Comparison of ENCODE assay signal across 22 cellular contexts in genomic region chr15:35702946-35703495, GRCh38.
DNase-seq lines count a peak whose midpoint lies in the region; ATAC-seq, FAIRE-seq and TF ChIP-seq lines count a peak whose summit lies in the region.
"Had no signal": no experiment of that assay in that cellular context is flagged by ENCODE, and none has a peak within 500 bp of the region (broad histone marks: within the 10 kb centered on the region; RNA-seq: fewer than 3 reads in every experiment).

No MANE protein-coding gene starts in this region.

- H3K4me3 ChIP-seq in mammary epithelial cell (replicated peaks in 1 of 3; ENCODE audit: insufficient read depth in 1 of 3, low read depth in 2 of 3, low read length in 3 of 3) (no peak overlapping the region), breast epithelium (no peak overlapping the region), endothelial cell of umbilical vein (replicated peaks in 1 of 3; ENCODE audit: insufficient read depth in 1 of 3, low read depth in 1 of 3, low read length in 3 of 3) (no peak overlapping the region), neuronal stem cell (ENCODE audit: low read length in 2 of 2) (no peak overlapping the region), vagina (no peak overlapping the region)
- H3K4me3 ChIP-seq: BLaER1, GM12878 had no signal

- ATAC-seq in stimulated activated naive B cell treated with anti-CD40 and anti-IgM and Interleukin-4, amounts not matched to agents 10 μg/mL and 1 μg/mL and 100 μg/mL, for 72 hours (replicated peaks), result no peak
- ATAC-seq: GM12878, PC-3, SK-N-SH treated with all-trans-retinoic acid at 6 μM for 48 hours had no signal

- no peaks in the 10 kb centered on the region for H3K9me3 Mint-ChIP-seq in stimulated activated naive B cell treated with anti-CD40 and anti-IgM and Interleukin-4, amounts not matched to agents 10 μg/mL and 1 μg/mL and 100 μg/mL, for 72 hours
- H3K9me3 Mint-ChIP-seq: CD4-positive, alpha-beta memory T cell had no signal

- TF ChIP-seq POLR2A in breast epithelium (IDR thresholded peaks at IDR 0.05), result no peak
- no peak for TF ChIP-seq POLR2A in endothelial cell of umbilical vein (IDR thresholded peaks at IDR 0.05; ENCODE audit: low read depth, low read length)
- TF ChIP-seq POLR2A in vagina (IDR thresholded peaks at IDR 0.05), result no peak

- H3K4me2 ChIP-seq in mammary epithelial cell (ENCODE audit: insufficient read depth, low read depth, low read length) (peak overlapping the region; percentile 20), endothelial cell of umbilical vein (ENCODE audit: insufficient read depth, low read length) (peak overlapping the region; percentile 34), neuronal stem cell (ENCODE audit: insufficient read depth, low read length, poor library complexity, severe bottlenecking) (no peak overlapping the region)
- H3K4me2 ChIP-seq: BLaER1 had no signal

- WGBS in mammary epithelial cell (ENCODE audit: low coverage, missing lambda C conversion rate), result 0% methylated on average over 3 of the region's 3 CpGs
- WGBS in neuronal stem cell (ENCODE audit: extremely low coverage in 2 of 2, insufficient read length in 2 of 2, insufficient replicate concordance in 1 of 2), 2 donors, result no CpG with 5 or more reads among the region's 3 CpGs

- H3K14ac ChIP-seq in neuronal stem cell (ENCODE audit: low read length), result no peak overlapping the region

- BruUV-seq in mammary epithelial cell (replicated peaks; lab: Mats Ljungman, UMichigan) (no TSS peak), endothelial cell of umbilical vein (replicated peaks; lab: Mats Ljungman, UMichigan) (no TSS peak)

- H3K4me1 Mint-ChIP-seq in stimulated activated naive B cell treated with anti-CD40 and anti-IgM and Interleukin-4, amounts not matched to agents 10 μg/mL and 1 μg/mL and 100 μg/mL, for 72 hours, result no peaks in the 10 kb centered on the region
- H3K4me1 Mint-ChIP-seq: CD4-positive, alpha-beta memory T cell had no signal

- H3K27ac ChIP-seq in mammary epithelial cell (ENCODE audit: insufficient read depth, low read depth, low read length), result no peak overlapping the region
- peak overlapping the region in 1 of 2 donors; percentile 13 for H3K27ac ChIP-seq in breast epithelium
- no peak overlapping the region for H3K27ac ChIP-seq in endothelial cell of umbilical vein (ENCODE audit: insufficient read depth, low read depth, low read length)
- H3K27ac ChIP-seq in neuronal stem cell (replicated peaks; ENCODE audit: low read length), result no peak overlapping the region
- no peak overlapping the region for H3K27ac ChIP-seq in vagina
- H3K27ac ChIP-seq: BLaER1 had no signal

- POLR2A ChIA-PET in endothelial cell of umbilical vein (lab: Charles Lee), result no interaction called here

- H3K27ac Mint-ChIP-seq in stimulated activated naive B cell treated with anti-CD40 and anti-IgM and Interleukin-4, amounts not matched to agents 10 μg/mL and 1 μg/mL and 100 μg/mL, for 72 hours, result no peak overlapping the region
- H3K27ac Mint-ChIP-seq: CD4-positive, alpha-beta memory T cell had no signal

- H3K27me3 ChIP-seq in mammary epithelial cell (ENCODE audit: insufficient read depth, low read length), result no peaks in the 10 kb centered on the region
- H3K27me3 ChIP-seq in breast epithelium, result no peaks in the 10 kb centered on the region
- no peaks in the 10 kb centered on the region for H3K27me3 ChIP-seq in endothelial cell of umbilical vein (ENCODE audit: control insufficient read depth in 2 of 2, insufficient read depth in 2 of 2, low read length in 2 of 2)
- H3K27me3 ChIP-seq in neuronal stem cell (ENCODE audit: control insufficient read depth in 3 of 3, insufficient read depth in 3 of 3, low read depth in 1 of 3, low read length in 3 of 3), result no peaks in the 10 kb centered on the region
- no peaks in the 10 kb centered on the region for H3K27me3 ChIP-seq in vagina
- H3K27me3 ChIP-seq: BLaER1 had no signal

- no peak overlapping the region for H2BK5ac ChIP-seq in neuronal stem cell (ENCODE audit: low read length)

- H3K9me3 ChIP-seq in mammary epithelial cell (replicated peaks; ENCODE audit: insufficient read depth, low read length) (no peaks in the 10 kb centered on the region), breast epithelium (no peaks in the 10 kb centered on the region), endothelial cell of umbilical vein (replicated peaks; ENCODE audit: control insufficient read depth, insufficient read depth, low read length) (no peaks in the 10 kb centered on the region), neuronal stem cell (replicated peaks in 1 of 2; ENCODE audit: control insufficient read depth in 2 of 2, insufficient read depth in 1 of 2, low read depth in 1 of 2, low read length in 2 of 2) (no peaks in the 10 kb centered on the region), vagina (no peaks in the 10 kb centered on the region)
- H3K9me3 ChIP-seq: BLaER1 had no signal

- no peaks in the 10 kb centered on the region for H3K9me1 ChIP-seq in endothelial cell of umbilical vein (replicated peaks; ENCODE audit: control insufficient read depth, extremely low read depth, insufficient read depth, low read length)

- no peak overlapping the region for H2BK12ac ChIP-seq in neuronal stem cell (ENCODE audit: low read length)

- H4K8ac ChIP-seq in neuronal stem cell (ENCODE audit: low read depth, low read length), result no peak overlapping the region

- peaks cover 17% of the 10 kb centered on the region for H3K4me1 ChIP-seq in mammary epithelial cell (ENCODE audit: insufficient read depth, low read length)
- H3K4me1 ChIP-seq in breast epithelium, result no peaks in the 10 kb centered on the region
- H3K4me1 ChIP-seq in endothelial cell of umbilical vein (ENCODE audit: control insufficient read depth, extremely low read depth, insufficient read depth, low read length), result peaks cover 39% of the 10 kb centered on the region
- peaks cover 7 to 34% of the 10 kb centered on the region in 2 donors for H3K4me1 ChIP-seq in neuronal stem cell (ENCODE audit: control insufficient read depth in 2 of 2, insufficient read depth in 1 of 2, low read depth in 1 of 2, low read length in 2 of 2)
- peaks cover 8% of the 10 kb centered on the region for H3K4me1 ChIP-seq in vagina
- H3K4me1 ChIP-seq: BLaER1 had no signal

- peak overlapping the region; percentile 60 for H2AFZ ChIP-seq in mammary epithelial cell (ENCODE audit: low read depth, low read length)
- peak overlapping the region; percentile 86 for H2AFZ ChIP-seq in endothelial cell of umbilical vein (ENCODE audit: low read depth, low read length)
- H2AFZ ChIP-seq in neuronal stem cell (ENCODE audit: low read length), result peak overlapping the region; percentile 62

- CTCF ChIA-PET in mammary epithelial cell (lab: Charles Lee; ENCODE audit: low non-redundant PET) (no interaction called here), endothelial cell of umbilical vein (lab: Charles Lee) (no interaction called here)

- no peak overlapping the region for H2AK5ac ChIP-seq in neuronal stem cell (ENCODE audit: low read depth, low read length)

- H3K9ac ChIP-seq in mammary epithelial cell (ENCODE audit: insufficient read depth, low read length) (no peak overlapping the region), endothelial cell of umbilical vein (replicated peaks; ENCODE audit: extremely low read depth, insufficient read depth, low read length) (no peak overlapping the region), neuronal stem cell (ENCODE audit: low read depth, low read length, poor library complexity) (no peak overlapping the region)
- H3K9ac ChIP-seq: BLaER1 had no signal

- TF ChIP-seq CTCF in mammary epithelial cell (conservative IDR thresholded peaks at IDR 0.05 in 1 of 2, IDR thresholded peaks at IDR 0.05 in 1 of 2; ENCODE audit: extremely low read depth in 1 of 2, insufficient read depth in 1 of 2, low read depth in 1 of 2, low read length in 2 of 2) (no peak), breast epithelium (IDR thresholded peaks at IDR 0.05) (no peak), endothelial cell of umbilical vein (IDR thresholded peaks at IDR 0.05; ENCODE audit: extremely low read depth in 1 of 2, insufficient read depth in 1 of 2, low read depth in 1 of 2, low read length in 2 of 2) (no peak), vagina (IDR thresholded peaks at IDR 0.05) (no peak)

- no peaks in the 10 kb centered on the region for H3K79me1 ChIP-seq in neuronal stem cell (ENCODE audit: low read depth, low read length)

- H4K91ac ChIP-seq in neuronal stem cell (ENCODE audit: low read depth, low read length, poor library complexity), result no peak overlapping the region

- in situ Hi-C loops in mammary epithelial cell (cut with MboI; ENCODE audit: low sequenced_read_pairs in 2 of 2), result no loop called here

- intact Hi-C loops in mammary epithelial cell (cut with micrococcal nuclease), result no loop called here
- intact Hi-C loops in breast epithelium (cut with DNase I; ENCODE audit: low total_unique reads), result no loop called here
- intact Hi-C loops in endothelial cell of umbilical vein (cut with micrococcal nuclease), result no loop called here
- intact Hi-C loops in vagina (cut with DNase I), result no loop called here

- H2BK15ac ChIP-seq in neuronal stem cell (ENCODE audit: low read length), result no peak overlapping the region

- no peaks in the 10 kb centered on the region for H3K27me3 Mint-ChIP-seq in stimulated activated naive B cell treated with anti-CD40 and anti-IgM and Interleukin-4, amounts not matched to agents 10 μg/mL and 1 μg/mL and 100 μg/mL, for 72 hours
- H3K27me3 Mint-ChIP-seq: CD4-positive, alpha-beta memory T cell had no signal

- H2BK120ac ChIP-seq in neuronal stem cell (ENCODE audit: low read depth, low read length), result no peak overlapping the region

- no peaks in the 10 kb centered on the region for H4K20me1 ChIP-seq in mammary epithelial cell (ENCODE audit: insufficient read depth, low read length)
- H4K20me1 ChIP-seq in endothelial cell of umbilical vein (replicated peaks; ENCODE audit: control insufficient read depth, extremely low read depth, insufficient read depth, low read length), result no peaks in the 10 kb centered on the region
- H4K20me1 ChIP-seq: BLaER1 had no signal

- H3K4ac ChIP-seq in neuronal stem cell (ENCODE audit: low read length), result no peak overlapping the region

- DNase-seq in mammary epithelial cell, result no peak
- DNase-seq in breast epithelium (ENCODE audit: low spot score in 2 of 2), result no peak
- peak; percentile 74 for DNase-seq in endothelial cell of umbilical vein (ENCODE audit: low read depth, low spot score)
- DNase-seq in neuronal stem cell (ENCODE audit: low spot score), result no peak
- no peak for DNase-seq in vagina (ENCODE audit: extremely low spot score in 2 of 2)
- DNase-seq in stimulated activated naive B cell treated with anti-CD40 and anti-IgM and Interleukin-4, amounts not matched to agents 10 μg/mL and 1 μg/mL and 100 μg/mL, for 72 hours, result no peak
- DNase-seq in middle frontal gyrus (ENCODE audit: extremely low spot score, low spot score), result no peak
- DNase-seq: CD4-positive, alpha-beta memory T cell; DMS53; EL; GOT3; NCI-H187; NCI-H2171 treated with DMSO at 0.1 percent for 48 hours; NCI-H510A; NCI-H774; PC-3; RPMI8226; SIG-M5 had no signal

- H3K36me3 ChIP-seq in mammary epithelial cell (ENCODE audit: insufficient read depth, low read length), result no peaks in the 10 kb centered on the region
- no peaks in the 10 kb centered on the region for H3K36me3 ChIP-seq in breast epithelium
- H3K36me3 ChIP-seq in endothelial cell of umbilical vein (ENCODE audit: control insufficient read depth in 2 of 2, extremely low read depth in 1 of 2, insufficient read depth in 2 of 2, low read length in 2 of 2), result no peaks in the 10 kb centered on the region
- H3K36me3 ChIP-seq in neuronal stem cell (replicated peaks in 1 of 2; ENCODE audit: control insufficient read depth in 2 of 2, insufficient read depth in 2 of 2, low read length in 2 of 2), result no peaks in the 10 kb centered on the region
- no peaks in the 10 kb centered on the region for H3K36me3 ChIP-seq in vagina
- H3K36me3 ChIP-seq: BLaER1 had no signal

- H3K79me2 ChIP-seq in mammary epithelial cell (ENCODE audit: insufficient read depth, low read length), result no peaks in the 10 kb centered on the region
- H3K79me2 ChIP-seq in endothelial cell of umbilical vein (ENCODE audit: control insufficient read depth, insufficient read depth, low read length), result no peaks in the 10 kb centered on the region

- H3K4me3 Mint-ChIP-seq in stimulated activated naive B cell treated with anti-CD40 and anti-IgM and Interleukin-4, amounts not matched to agents 10 μg/mL and 1 μg/mL and 100 μg/mL, for 72 hours, result no peak overlapping the region
- H3K4me3 Mint-ChIP-seq: CD4-positive, alpha-beta memory T cell had no signal

- FAIRE-seq in endothelial cell of umbilical vein (lab: Jason Lieb, UNC), result peak; percentile 46
- FAIRE-seq: GM12878, GM19239 had no signal

- H3K23ac ChIP-seq in neuronal stem cell (ENCODE audit: low read depth, low read length, poor library complexity), result no peak overlapping the region

- H3K36me3 Mint-ChIP-seq in stimulated activated naive B cell treated with anti-CD40 and anti-IgM and Interleukin-4, amounts not matched to agents 10 μg/mL and 1 μg/mL and 100 μg/mL, for 72 hours, result no peaks in the 10 kb centered on the region
- H3K36me3 Mint-ChIP-seq: CD4-positive, alpha-beta memory T cell had no signal

- dilution Hi-C loops in mammary epithelial cell (cut with HindIII; ENCODE audit: low sequenced_read_pairs), result no loop called here
- dilution Hi-C loops in endothelial cell of umbilical vein (cut with MboI; ENCODE audit: extremely low pct_ligation_motif_present, low sequenced_read_pairs), result no loop called here

- H3K18ac ChIP-seq in neuronal stem cell (ENCODE audit: low read length), result no peak overlapping the region
